In genomic region chr1:108533351-108534083, GRCh38 we compare ENCODE assay signal across 9 cellular contexts. TPM values are rescaled to one million over a fixed set of nuclear protein-coding genes. Genes with fewer than 3 reads are reported as not detected.
DNase-seq lines count a peak whose midpoint lies in the region; ATAC-seq, FAIRE-seq and TF ChIP-seq lines count a peak whose summit lies in the region.
"Had no signal": no experiment of that assay in that cellular context is flagged by ENCODE, and none has a peak within 500 bp of the region (broad histone marks: within the 10 kb centered on the region; RNA-seq: fewer than 3 reads in every experiment).

No MANE protein-coding gene starts in this region.

- DNase-seq in activated T-cell treated with anti-CD3 and anti-CD28 coated beads for 48 hours (ENCODE audit: low read depth): peak; percentile 6
- no peak for DNase-seq in activated T-cell treated with anti-CD3 and anti-CD28 coated beads for 4 hours
- peak; percentile 40 for DNase-seq in GM12878 (ENCODE audit: low read depth, low spot score)
- DNase-seq in stimulated activated naive B cell treated with anti-CD40 and anti-IgM and Interleukin-4, amounts not matched to agents 10 μg/mL and 1 μg/mL and 100 μg/mL, for 72 hours: no peak
- DNase-seq in GF-D8 (lab: John Stamatoyannopoulos, UW): no peak
- DNase-seq in T-helper 9 cell: no peak
- no peak for DNase-seq in ovary
- DNase-seq: NCI-H1694 had no signal

- H3K27me3 Mint-ChIP-seq in stimulated activated naive B cell treated with anti-CD40 and anti-IgM and Interleukin-4, amounts not matched to agents 10 μg/mL and 1 μg/mL and 100 μg/mL, for 72 hours: no peaks in the 10 kb centered on the region

- H3K9me3 Mint-ChIP-seq in stimulated activated naive B cell treated with anti-CD40 and anti-IgM and Interleukin-4, amounts not matched to agents 10 μg/mL and 1 μg/mL and 100 μg/mL, for 72 hours: no peaks in the 10 kb centered on the region

- in situ Hi-C loops in GM12878 (cut with MboI): loop anchor here (25.0 kb wide), 1 partner anchor 1071 kb away; no protein-coding TSS in a partner anchor

- H3K4me1 Mint-ChIP-seq in stimulated activated naive B cell treated with anti-CD40 and anti-IgM and Interleukin-4, amounts not matched to agents 10 μg/mL and 1 μg/mL and 100 μg/mL, for 72 hours: peaks cover 13 to 30% of the 10 kb centered on the region in 2 donors

- H3K4me2 ChIP-seq in GM12878 (ENCODE audit: control insufficient read depth, insufficient read depth): peak overlapping the region; percentile 56

- CTCF ChIA-PET in GM12878 (lab: Yijun Ruan, JAX): interaction anchor here (0.7 to 4.1 kb wide), 6 partner anchors 16 to 36 kb away, joined by 3 to 47 read pairs (median 9); partner anchors contain the start of gene EEIG2

- H2AFZ ChIP-seq in GM12878 (ENCODE audit: control insufficient read depth, low read depth, low read length): peak overlapping the region; percentile 61; the same call in 1 of the 2 replicates

- ATAC-seq in HG02973 (IDR thresholded peaks at IDR 0.05; ENCODE audit: unreplicated experiment): peak; percentile 49
- ATAC-seq in GM12878: peak; percentile 80
- peak; percentile 73 for ATAC-seq in stimulated activated naive B cell treated with anti-CD40 and anti-IgM and Interleukin-4, amounts not matched to agents 10 μg/mL and 1 μg/mL and 100 μg/mL, for 72 hours (replicated peaks)

- no peaks in the 10 kb centered on the region for H3K9me3 ChIP-seq in GM12878 (replicated peaks; ENCODE audit: control insufficient read depth, insufficient read depth, low read length)
- no peaks in the 10 kb centered on the region for H3K9me3 ChIP-seq in ovary

- 2% methylated on average over 10 of the region's 10 CpGs for WGBS in GM12878 (ENCODE audit: insufficient coverage, insufficient replicate concordance, low lambda C conversion rate, missing lambda C conversion rate)
- 57 to 65% (median 61%) methylated on average over 10 of the region's 10 CpGs for WGBS in ovary, 3 donors

- H3K36me3 ChIP-seq in GM12878 (ENCODE audit: control insufficient read depth in 2 of 2, insufficient read depth in 2 of 2, low read length in 1 of 2): no peaks in the 10 kb centered on the region
- H3K36me3 ChIP-seq in ovary: no peaks in the 10 kb centered on the region

- H3K4me1 ChIP-seq in GM12878 (ENCODE audit: control insufficient read depth, insufficient read depth, low read length) (peaks cover 6% of the 10 kb centered on the region), ovary (ENCODE audit: insufficient read depth) (no peaks in the 10 kb centered on the region)

- POLR2A ChIA-PET in GM12878 (lab: Charles Lee): interaction anchor here (0.6 to 1.1 kb wide), 3 partner anchors 23 to 159 kb away, joined by 3 to 4 read pairs (median 4); partner anchors contain the start of gene PRPF38B

- no peak overlapping the region for H3K4me3 ChIP-seq in GM12878
- H3K4me3 ChIP-seq in ovary: no peak overlapping the region

- TF ChIP-seq RAD21 in GM12878 (IDR thresholded peaks at IDR 0.05; ENCODE audit: insufficient read depth, low read depth, low read length): 0 out of 2 replicates have a peak, but pooled peaks have one; percentile 12

- H3K9ac ChIP-seq in GM12878 (ENCODE audit: control insufficient read depth, insufficient read depth, low read length): no peak overlapping the region

- H3K27ac ChIP-seq in GM12878 (ENCODE audit: control insufficient read depth, insufficient read depth): no peak overlapping the region
- no peak overlapping the region for H3K27ac ChIP-seq in ovary

- H4K20me1 ChIP-seq in GM12878 (ENCODE audit: control insufficient read depth, insufficient read depth): no peaks in the 10 kb centered on the region

- no peak overlapping the region for H3K4me3 Mint-ChIP-seq in stimulated activated naive B cell treated with anti-CD40 and anti-IgM and Interleukin-4, amounts not matched to agents 10 μg/mL and 1 μg/mL and 100 μg/mL, for 72 hours

- TF ChIP-seq EP300 in GM12878 (IDR thresholded peaks at IDR 0.05; ENCODE audit: borderline replicate concordance in 1 of 2, control insufficient read depth in 1 of 2, low read depth in 2 of 2, low read length in 2 of 2) (0 out of 4 replicates have a peak, but pooled peaks of 1 of the 2 experiments have one; percentile 58), ovary (IDR thresholded peaks at IDR 0.05) (no peak)

- TF ChIP-seq CTCF in GM12878 (IDR thresholded peaks at IDR 0.05 in 2 of 3, conservative IDR thresholded peaks at IDR 0.05 in 1 of 3; ENCODE audit: control insufficient read depth in 2 of 3, extremely low read depth in 1 of 3, insufficient read depth in 1 of 3, low read depth in 3 of 3, low read length in 3 of 3): 0 out of 6 replicates have a peak, but pooled peaks of 1 of the 3 experiments have one; percentile 8
- no peak for TF ChIP-seq CTCF in ovary (IDR thresholded peaks at IDR 0.05)

- peak; percentile 41 for FAIRE-seq in GM12878 (lab: Jason Lieb, UNC)

- SMC1A ChIA-PET in GM12878 (lab: Charles Lee; ENCODE audit: uncharacterized antibody, unreplicated experiment): interaction anchor here (1.0 to 3.5 kb wide), 12 partner anchors 11 to 159 kb away, joined by 3 to 56 read pairs (median 4); partner anchors contain the start of genes EEIG2 and PRPF38B

- H3K36me3 Mint-ChIP-seq in stimulated activated naive B cell treated with anti-CD40 and anti-IgM and Interleukin-4, amounts not matched to agents 10 μg/mL and 1 μg/mL and 100 μg/mL, for 72 hours: no peaks in the 10 kb centered on the region

- RAD21 ChIA-PET in GM12878 (lab: Charles Lee; ENCODE audit: unreplicated experiment): interaction anchor here (1.1 to 3.5 kb wide), 4 partner anchors 18 to 27 kb away, joined by 3 to 33 read pairs (median 6); partner anchors contain the start of gene EEIG2

- H3K27ac Mint-ChIP-seq in stimulated activated naive B cell treated with anti-CD40 and anti-IgM and Interleukin-4, amounts not matched to agents 10 μg/mL and 1 μg/mL and 100 μg/mL, for 72 hours: no peak overlapping the region

- TF ChIP-seq POLR2A in GM12878 (IDR thresholded peaks at IDR 0.05; ENCODE audit: low read depth, low read length): no peak
- no peak for TF ChIP-seq POLR2A in ovary (IDR thresholded peaks at IDR 0.05)

- no TSS peak for BruUV-seq in GM12878 (replicated peaks; lab: Mats Ljungman, UMichigan)

- H3K79me2 ChIP-seq in GM12878 (ENCODE audit: control insufficient read depth, insufficient read depth, low read length): no peaks in the 10 kb centered on the region

- intact Hi-C loops in GM12878 (cut with micrococcal nuclease; ENCODE audit: unreplicated experiment) (loop anchor here (2.0 kb wide), 1 partner anchor 27 kb away; the partner anchor contains the start of gene EEIG2), ovary (cut with DNase I) (no loop called here)

- no peaks in the 10 kb centered on the region for H3K27me3 ChIP-seq in GM12878 (replicated peaks in 1 of 2; ENCODE audit: control insufficient read depth in 2 of 2, insufficient read depth in 2 of 2, low read length in 1 of 2)
- no peaks in the 10 kb centered on the region for H3K27me3 ChIP-seq in ovary

TF ChIP-seq in GM12878, 131 proteins besides CTCF, POLR2A, EP300 and RAD21 (continues in another document):
- TF ChIP-seq RBBP5 (conservative IDR thresholded peaks at IDR 0.05) (no peak), RUNX3 (IDR thresholded peaks at IDR 0.05; ENCODE audit: low read length) (peak; percentile 83), ATF7 (IDR thresholded peaks at IDR 0.05; ENCODE audit: low read depth) (0 out of 2 replicates have a peak, but pooled peaks have one; percentile 19), SUZ12 (IDR thresholded peaks at IDR 0.05; ENCODE audit: unreplicated experiment) (no peak), MTA2 (IDR thresholded peaks at IDR 0.05; ENCODE audit: low read depth) (peak; percentile 57; the same call in 1 of the 2 replicates), ZZZ3 (IDR thresholded peaks at IDR 0.05; ENCODE audit: control insufficient read depth, insufficient read length, low read depth) (no peak), TCF12 (IDR thresholded peaks at IDR 0.05; ENCODE audit: low read depth, low read length) (0 out of 2 replicates have a peak, but pooled peaks have one; percentile 22), SMARCA5 (IDR thresholded peaks at IDR 0.05) (peak; percentile 93), IRF4 (IDR thresholded peaks at IDR 0.05; ENCODE audit: low read depth, low read length) (no peak)
- TF ChIP-seq, protein P1, sequence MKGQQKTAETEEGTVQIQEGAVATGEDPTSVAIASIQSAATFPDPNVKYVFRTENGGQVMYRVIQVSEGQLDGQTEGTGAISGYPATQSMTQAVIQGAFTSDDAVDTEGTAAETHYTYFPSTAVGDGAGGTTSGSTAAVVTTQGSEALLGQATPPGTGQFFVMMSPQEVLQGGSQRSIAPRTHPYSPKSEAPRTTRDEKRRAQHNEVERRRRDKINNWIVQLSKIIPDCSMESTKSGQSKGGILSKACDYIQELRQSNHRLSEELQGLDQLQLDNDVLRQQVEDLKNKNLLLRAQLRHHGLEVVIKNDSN (IDR thresholded peaks at IDR 0.05; ENCODE audit: borderline replicate concordance, extremely low read length, insufficient read depth, low read depth, low read length): no peak

RNA-seq across cellular contexts. Expression of gene EEIG2, which starts 26.4 kb away (rescaled TPM):
- 14.4 and 17.2 TPM in 2 replicates for total RNA-seq in GM12878 (2013; cell fraction: nucleolus; rRNA removed)
- total RNA-seq in GM12878 (2014; rRNA removed): 14.3 and 16.7 TPM in 2 replicates
- total RNA-seq in GM12878 (2014; rRNA removed; fragmentation: Illumina TruSeq; extraction: Trizol): 16.2 and 17.4 TPM in 2 replicates
- total RNA-seq in GM12878 (2021): 16.2 and 17.2 TPM in 2 replicates
- 2.1 TPM for polyA plus RNA-seq in GM12878 (2011; ENCODE audit: low read depth)
- 8.1 and 12.1 TPM in 2 replicates for polyA plus RNA-seq in GM12878 (2011; rRNA removed)
- 3.4 and 3.6 TPM in 2 replicates for polyA plus RNA-seq in GM12878 (2011; cell fraction: cytosol; rRNA removed)
- polyA plus RNA-seq in GM12878 (2011; cell fraction: nucleus; rRNA removed): 5.4 and 6.3 TPM in 2 replicates
- polyA plus RNA-seq in GM12878 (2012): 2.9 and 3.6 TPM in 2 replicates
- polyA plus RNA-seq in GM12878 (2014; fragmentation: Illumina TruSeq; extraction: Trizol): 12.3 and 19.1 TPM in 2 replicates
- polyA plus RNA-seq in GM12878 (2014; fragmentation: Nextera tagmentation; extraction: Ambion mirVana): 1 to 10 TPM; 3.5 to 4.9 TPM
- 8.0 and 11.5 TPM in 2 replicates for polyA plus RNA-seq in GM12878 (2014; rRNA removed)
- polyA plus RNA-seq in GM12878 (2016; fragmentation: Nextera tagmentation; extraction: Ambion mirVana): 1 to 10 TPM; 1.4 to 1.5 TPM
- polyA minus RNA-seq in GM12878 (2011; rRNA and poly(A)+ RNA removed): 7.8 and 8.3 TPM in 2 replicates
- 2.8 and 4.2 TPM in 2 replicates for polyA minus RNA-seq in GM12878 (2011; cell fraction: cytosol; rRNA and poly(A)+ RNA removed)
- polyA minus RNA-seq in GM12878 (2011; cell fraction: nucleus; rRNA and poly(A)+ RNA removed): 3.5 and 5.7 TPM in 2 replicates
- total RNA-seq in ovary: 10 to 100 TPM in 6 of 7 donors, 1 to 10 TPM in 1; 7.7 to 37.8 (median 11.5) TPM
- 10 to 100 TPM in 1 of 2 donors, 1 to 10 TPM in 1; 5.3 to 11.3 TPM for polyA plus RNA-seq in ovary

Comparison
In these comparisons a context has a peak if more than half of its experiments do, and no peak if none do; other contexts are left out.
1. DNase-seq: peak in activated T-cell treated with anti-CD3 and anti-CD28 coated beads for 48 hours (single experiment) and GM12878 (single experiment); none in activated T-cell treated with anti-CD3 and anti-CD28 coated beads for 4 hours (single experiment), stimulated activated naive B cell treated with anti-CD40 and anti-IgM and Interleukin-4, amounts not matched to agents 10 μg/mL and 1 μg/mL and 100 μg/mL, for 72 hours (single experiment), GF-D8 (single experiment), T-helper 9 cell (single experiment) and ovary (0 of 5).
2. Peak in every context shown above with its lines, with median percentiles within 50 percentile points of each other: ATAC-seq.